In the genomic region with DNA sequence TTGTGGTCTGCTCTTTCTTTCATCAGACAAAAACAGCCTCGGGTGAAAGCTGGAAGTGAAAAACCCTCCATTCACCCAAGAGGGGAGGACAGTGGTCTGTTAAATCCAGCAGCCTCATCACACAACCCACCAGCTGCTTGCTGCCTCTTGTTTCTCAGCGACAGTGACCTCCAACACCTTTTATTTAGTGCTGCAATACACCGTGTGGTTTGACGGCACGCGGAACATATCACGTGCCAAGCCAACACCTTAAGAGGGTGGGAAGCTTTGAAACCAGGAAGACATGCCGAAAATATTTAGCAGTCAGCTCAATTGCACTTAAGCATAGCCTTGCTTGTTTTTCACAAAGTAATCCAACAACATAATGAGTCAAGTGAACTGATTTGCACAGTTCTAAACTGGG, we compare ENCODE assay signal across 1 cellular context.
TF ChIP-seq lines count a peak whose summit lies in the region.

No MANE protein-coding gene starts in this region.

TF ChIP-seq in H1, 55 proteins besides CTCF, POLR2A, EP300 and RAD21:
- TF ChIP-seq TAF1 (IDR thresholded peaks at IDR 0.05; ENCODE audit: low read depth, low read length), result no peak
- no peak for TF ChIP-seq SIX5 (IDR thresholded peaks at IDR 0.05; ENCODE audit: low read depth, low read length)
- TF ChIP-seq CHD1 (IDR thresholded peaks at IDR 0.05; ENCODE audit: low read depth, low read length), result no peak
- no peak for TF ChIP-seq HDAC2 (IDR thresholded peaks at IDR 0.05; ENCODE audit: borderline replicate concordance in 1 of 2, low read depth in 2 of 2, low read length in 2 of 2)
- TF ChIP-seq SAP30 (IDR thresholded peaks at IDR 0.05; ENCODE audit: insufficient read depth, insufficient replicate concordance, low read length), result no peak
- TF ChIP-seq ZNF274 (IDR thresholded peaks at IDR 0.05; ENCODE audit: borderline replicate concordance, extremely low read depth, low read length), result no peak
- no peak for TF ChIP-seq KDM4A (IDR thresholded peaks at IDR 0.05; ENCODE audit: low read depth, low read length, severe bottlenecking)
- TF ChIP-seq YY1 (IDR thresholded peaks at IDR 0.05; ENCODE audit: low read depth, low read length), result no peak
- TF ChIP-seq SP1 (IDR thresholded peaks at IDR 0.05; ENCODE audit: low read depth, low read length), result no peak
- TF ChIP-seq, protein P1, sequence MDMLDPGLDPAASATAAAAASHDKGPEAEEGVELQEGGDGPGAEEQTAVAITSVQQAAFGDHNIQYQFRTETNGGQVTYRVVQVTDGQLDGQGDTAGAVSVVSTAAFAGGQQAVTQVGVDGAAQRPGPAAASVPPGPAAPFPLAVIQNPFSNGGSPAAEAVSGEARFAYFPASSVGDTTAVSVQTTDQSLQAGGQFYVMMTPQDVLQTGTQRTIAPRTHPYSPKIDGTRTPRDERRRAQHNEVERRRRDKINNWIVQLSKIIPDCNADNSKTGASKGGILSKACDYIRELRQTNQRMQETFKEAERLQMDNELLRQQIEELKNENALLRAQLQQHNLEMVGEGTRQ (IDR thresholded peaks at IDR 0.05; ENCODE audit: low read length), result no peak
